Comparison of ENCODE assay signal across 8 cellular contexts in genomic region chrX:111680988-111681779, GRCh38. TPM values are rescaled to one million over a fixed set of nuclear protein-coding genes. Genes with fewer than 3 reads are reported as not detected.
A peak's percentile ranks its signal among the peaks of the same experiment; 100 is the strongest.
DNase-seq lines count a peak whose midpoint lies in the region; FAIRE-seq and TF ChIP-seq lines count a peak whose summit lies in the region.

Gene ALG13 (plus strand): TSS chrX:111681170. CDS start chrX:111681219, 49 bp downstream.

- H3K27ac ChIP-seq in neuronal stem cell (replicated peaks; ENCODE audit: low read length) = peak within 1 kb of the TSS; percentile 94

- H3K4me3 ChIP-seq in GM06990 (replicated peaks; ENCODE audit: low read depth, low read length) (peak within 1 kb of the TSS; percentile 84), HFF-Myc (replicated peaks; ENCODE audit: low read depth, low read length) (peak within 1 kb of the TSS; percentile 69), neuronal stem cell (ENCODE audit: low read length in 2 of 2) (peak within 1 kb of the TSS; percentile 74 to 94)

- peak within 1 kb of the TSS; percentile 98 for H3K9ac ChIP-seq in neuronal stem cell (ENCODE audit: low read depth, low read length, poor library complexity)

- peak within 1 kb of the TSS; percentile 92 for H3K27ac Mint-ChIP-seq in activated naive CD4-positive, alpha-beta T cell treated with anti-CD3 and anti-CD28 coated beads for 36 hours

- DNase-seq in GM06990 (ENCODE audit: extremely low read depth, insufficient read length) = peak; percentile 90
- peak; percentile 66 for DNase-seq in HFF-Myc (ENCODE audit: extremely low read depth, low read depth)
- peak; percentile 86 for DNase-seq in MV-4-11 (lab: John Stamatoyannopoulos, UW)
- peak; percentile 88 for DNase-seq in SK-MEL-5 (ENCODE audit: low read depth, low spot score)
- peak; percentile 89 for DNase-seq in activated naive CD4-positive, alpha-beta T cell treated with anti-CD3 and anti-CD28 coated beads for 36 hours
- DNase-seq in frontal cortex (ENCODE audit: low spot score in 2 of 2) = peak; percentile 68 to 74
- peak; percentile 62 for DNase-seq in neuronal stem cell (ENCODE audit: low spot score)

- no peak for FAIRE-seq in frontal cortex (lab: Jason Lieb, UNC)

- H3K18ac ChIP-seq in neuronal stem cell (ENCODE audit: low read length) = peak within 1 kb of the TSS; percentile 96

- peaks cover 18% of the 10 kb centered on the region for H3K36me3 Mint-ChIP-seq in activated naive CD4-positive, alpha-beta T cell treated with anti-CD3 and anti-CD28 coated beads for 36 hours (ENCODE audit: low read depth)

- CTCF ChIA-PET in activated naive CD4-positive, alpha-beta T cell treated with anti-CD3 and anti-CD28 coated beads for 36 hours (lab: Charles Lee) = interaction anchor here (0.5 to 1.7 kb wide), 3 partner anchors 11 to 55 kb away, joined by 3 to 6 read pairs (median 3); no protein-coding TSS in a partner anchor

- no peaks in the 10 kb centered on the region for H3K9me3 ChIP-seq in neuronal stem cell (replicated peaks in 1 of 2; ENCODE audit: control insufficient read depth in 2 of 2, insufficient read depth in 1 of 2, low read depth in 1 of 2, low read length in 2 of 2)

- peak within 1 kb of the TSS; percentile 66 for H2BK5ac ChIP-seq in neuronal stem cell (ENCODE audit: low read length)

- H2BK15ac ChIP-seq in neuronal stem cell (ENCODE audit: low read length) = no peak within 1 kb of the TSS

- H3K4me1 Mint-ChIP-seq in activated naive CD4-positive, alpha-beta T cell treated with anti-CD3 and anti-CD28 coated beads for 36 hours (ENCODE audit: low read depth) = peaks cover 26% of the 10 kb centered on the region

- H3K4ac ChIP-seq in neuronal stem cell (ENCODE audit: low read length) = no peak within 1 kb of the TSS

- H2AK5ac ChIP-seq in neuronal stem cell (ENCODE audit: low read depth, low read length) = no peak within 1 kb of the TSS

- no peak within 1 kb of the TSS for H4K8ac ChIP-seq in neuronal stem cell (ENCODE audit: low read depth, low read length)

- H3K9me3 Mint-ChIP-seq in activated naive CD4-positive, alpha-beta T cell treated with anti-CD3 and anti-CD28 coated beads for 36 hours = no peaks in the 10 kb centered on the region

- H3K23ac ChIP-seq in neuronal stem cell (ENCODE audit: low read depth, low read length, poor library complexity) = peak within 1 kb of the TSS; percentile 31

- peaks cover 0 to 4% of the 10 kb centered on the region in 2 donors for H3K4me1 ChIP-seq in neuronal stem cell (ENCODE audit: control insufficient read depth in 2 of 2, insufficient read depth in 1 of 2, low read depth in 1 of 2, low read length in 2 of 2)

- peak within 1 kb of the TSS; percentile 82 for H3K14ac ChIP-seq in neuronal stem cell (ENCODE audit: low read length)

- no peaks in the 10 kb centered on the region; the same call in 1 of the 2 replicates for H3K36me3 ChIP-seq in GM06990 (ENCODE audit: control insufficient read depth, insufficient read depth, low read length)
- peaks cover 2 to 32% of the 10 kb centered on the region in 2 donors for H3K36me3 ChIP-seq in neuronal stem cell (replicated peaks in 1 of 2; ENCODE audit: control insufficient read depth in 2 of 2, insufficient read depth in 2 of 2, low read length in 2 of 2)

- H2BK12ac ChIP-seq in neuronal stem cell (ENCODE audit: low read length) = no peak within 1 kb of the TSS

- peak within 1 kb of the TSS; percentile 95 for H4K91ac ChIP-seq in neuronal stem cell (ENCODE audit: low read depth, low read length, poor library complexity)

- no peaks in the 10 kb centered on the region for H3K79me1 ChIP-seq in neuronal stem cell (ENCODE audit: low read depth, low read length)

- H3K4me3 Mint-ChIP-seq in activated naive CD4-positive, alpha-beta T cell treated with anti-CD3 and anti-CD28 coated beads for 36 hours = peak within 1 kb of the TSS; percentile 84

- peak within 1 kb of the TSS; percentile 49 for H3K4me2 ChIP-seq in neuronal stem cell (ENCODE audit: insufficient read depth, low read length, poor library complexity, severe bottlenecking)

- in situ Hi-C loops in SK-MEL-5 (cut with HindIII; ENCODE audit: low pct_unique_long_range_greater_than_20kb, low sequenced_read_pairs) = no loop called here

- H3K27me3 ChIP-seq in GM06990 (replicated peaks; ENCODE audit: control insufficient read depth, insufficient read depth, low read length) (no peaks in the 10 kb centered on the region), neuronal stem cell (ENCODE audit: control insufficient read depth in 3 of 3, insufficient read depth in 3 of 3, low read depth in 1 of 3, low read length in 3 of 3) (peaks cover 0 to 3% (median 0%) of the 10 kb centered on the region in 3 experiments)

- no peak within 1 kb of the TSS for H2BK120ac ChIP-seq in neuronal stem cell (ENCODE audit: low read depth, low read length)

- TF ChIP-seq CTCF in GM06990 (IDR thresholded peaks at IDR 0.05; ENCODE audit: insufficient read depth, low read length, poor library complexity, severe bottlenecking) = peak; percentile 79
- peak; percentile 73 for TF ChIP-seq CTCF in HFF-Myc (IDR thresholded peaks at IDR 0.05; ENCODE audit: low read depth, low read length, missing control alignments)
- TF ChIP-seq CTCF in subcutaneous adipose tissue (IDR thresholded peaks at IDR 0.05; ENCODE audit: low read depth) = no peak

- no CpG with 5 or more reads among the region's 69 CpGs for WGBS in neuronal stem cell (ENCODE audit: extremely low coverage in 2 of 2, insufficient read length in 2 of 2, insufficient replicate concordance in 1 of 2), 2 donors

- peak within 1 kb of the TSS; percentile 92 for H2AFZ ChIP-seq in neuronal stem cell (ENCODE audit: low read length)

- intact Hi-C loops in activated naive CD4-positive, alpha-beta T cell treated with anti-CD3 and anti-CD28 coated beads for 36 hours (cut with micrococcal nuclease) = loop anchor here (1.0 to 10.0 kb wide), 4 partner anchors 174 to 1161 kb away; partner anchors contain the start of genes AMOT and LHFPL1

- H3K27me3 Mint-ChIP-seq in activated naive CD4-positive, alpha-beta T cell treated with anti-CD3 and anti-CD28 coated beads for 36 hours (ENCODE audit: low read depth) = no peaks in the 10 kb centered on the region

RNA-seq across cellular contexts. Expression of gene ALG13, which starts in this region (rescaled TPM):
- 64.4 and 82.5 TPM in 2 replicates for total RNA-seq in SK-MEL-5 (2014; rRNA removed; shearing (Covaris generic))
- polyA plus RNA-seq in SK-MEL-5 (2015; cell fraction: cytosol; rRNA removed) = 49.5 and 56.0 TPM in 2 replicates
- polyA plus RNA-seq in SK-MEL-5 (2015; cell fraction: nucleus; rRNA removed) = 130 and 134 TPM in 2 replicates
- 10 to 100 TPM; 44.7 to 47.8 TPM for total RNA-seq in activated naive CD4-positive, alpha-beta T cell treated with anti-CD3 and anti-CD28 coated beads for 36 hours
- total RNA-seq in frontal cortex = 36.3 TPM
- 29.4 TPM for polyA plus RNA-seq in neuronal stem cell (2013, experiment 1 of 2)
- 34.8 TPM for polyA plus RNA-seq in neuronal stem cell (2013, experiment 2 of 2)
- total RNA-seq in subcutaneous adipose tissue = 100 to 1,000 TPM in 1 of 4 donors, 10 to 100 TPM in 3; 50.3 to 117 (median 59.1) TPM

Comparison
In these comparisons a context has a peak if more than half of its experiments do, and no peak if none do; other contexts are left out.
1. Peak in every context shown above with its lines: DNase-seq, H3K4me3 ChIP-seq and H3K27ac ChIP-seq.